In genomic region chr13:104253063-104253680, GRCh38 we compare ENCODE assay signal across 23 cellular contexts.
DNase-seq lines count a peak whose midpoint lies in the region; ATAC-seq and TF ChIP-seq lines count a peak whose summit lies in the region.
"Had no signal": no experiment of that assay in that cellular context is flagged by ENCODE, and none has a peak within 500 bp of the region (broad histone marks: within the 10 kb centered on the region; RNA-seq: fewer than 3 reads in every experiment).

No MANE protein-coding gene starts in this region.

- DNase-seq in DMS53 (lab: John Stamatoyannopoulos, UW), result peak; percentile 8
- no peak for DNase-seq in DMS53 treated with DMSO at 0.1 percent for 48 hours (lab: John Stamatoyannopoulos, UW; ENCODE audit: unreplicated experiment)
- DNase-seq in NCI-H526 treated with DMSO at 0.1 percent for 48 hours (lab: John Stamatoyannopoulos, UW), result peak; percentile 53
- peak; percentile 15 for DNase-seq in epithelial cell of esophagus (ENCODE audit: low read depth)
- no peak for DNase-seq in neuronal stem cell (ENCODE audit: low spot score)
- DNase-seq in SKM-1 (lab: John Stamatoyannopoulos, UW; ENCODE audit: unreplicated experiment), result no peak
- DNase-seq in osteocyte (ENCODE audit: extremely low spot score, unreplicated experiment), result no peak
- DNase-seq: 8988T; activated CD4-positive, alpha-beta T cell treated with anti-CD3 and anti-CD28 coated beads, Interleukin-2, amount 50 U/mL, for 1 hour; activated T-cell treated with anti-CD3 and anti-CD28 coated beads for 4 hours; DMS79 treated with DMSO at 0.1 percent for 48 hours; head of caudate nucleus; islet precursor cell; NCI-H1930; NCI-H82; stimulated activated CD4-positive, alpha-beta T cell treated with anti-CD3 and anti-CD28 coated beads, Interleukin-15, amount 100 ng/mL, for 24 hours; stimulated activated naive CD4-positive, alpha-beta T cell treated with Interleukin-2 at 50 U/mL for 16 hours; trophoblast cell had no signal

- no peak overlapping the region for H3K4me2 ChIP-seq in neuronal stem cell (ENCODE audit: insufficient read depth, low read length, poor library complexity, severe bottlenecking)
- H3K4me2 ChIP-seq: BLaER1 treated with 17β-estradiol and CSF1 and Interleukin-3, amounts not matched to agents 10 nM and 100 nM had no signal

- no peaks in the 10 kb centered on the region for H3K27me3 ChIP-seq in neuronal stem cell (ENCODE audit: control insufficient read depth in 3 of 3, insufficient read depth in 3 of 3, low read depth in 1 of 3, low read length in 3 of 3)
- H3K27me3 ChIP-seq: BLaER1 treated with 17β-estradiol and CSF1 and Interleukin-3, amounts not matched to agents 10 nM and 100 nM; breast epithelium had no signal

- no peak overlapping the region for H3K4ac ChIP-seq in neuronal stem cell (ENCODE audit: low read length)

- H3K27ac Mint-ChIP-seq in osteocyte (ENCODE audit: unreplicated experiment), result no peak overlapping the region
- H3K27ac Mint-ChIP-seq: activated naive CD4-positive, alpha-beta T cell treated with anti-CD3 and anti-CD28 coated beads, Interleukin-2, amount 50 U/mL, for 24 hours had no signal

- no peak overlapping the region for H2AK5ac ChIP-seq in neuronal stem cell (ENCODE audit: low read depth, low read length)

- H3K18ac ChIP-seq in neuronal stem cell (ENCODE audit: low read length), result no peak overlapping the region

- WGBS in neuronal stem cell (ENCODE audit: extremely low coverage in 2 of 2, insufficient read length in 2 of 2, insufficient replicate concordance in 1 of 2), 2 donors, result no CpG with 5 or more reads among the region's 5 CpGs

- no peak overlapping the region for H4K8ac ChIP-seq in neuronal stem cell (ENCODE audit: low read depth, low read length)

- H3K9me3 ChIP-seq in neuronal stem cell (replicated peaks in 1 of 2; ENCODE audit: control insufficient read depth in 2 of 2, insufficient read depth in 1 of 2, low read depth in 1 of 2, low read length in 2 of 2), result no peaks in the 10 kb centered on the region
- H3K9me3 ChIP-seq: BLaER1 treated with 17β-estradiol and CSF1 and Interleukin-3, amounts not matched to agents 10 nM and 100 nM; breast epithelium had no signal

- no peak overlapping the region for H4K91ac ChIP-seq in neuronal stem cell (ENCODE audit: low read depth, low read length, poor library complexity)

- TF ChIP-seq CTCF in epithelial cell of esophagus (IDR thresholded peaks at IDR 0.05; ENCODE audit: insufficient read depth, low read depth, low read length, missing control alignments), result no peak
- no peak for TF ChIP-seq CTCF in osteocyte (IDR thresholded peaks at IDR 0.05)

- H2BK15ac ChIP-seq in neuronal stem cell (ENCODE audit: low read length), result no peak overlapping the region

- H3K27me3 Mint-ChIP-seq in osteocyte (ENCODE audit: unreplicated experiment), result no peaks in the 10 kb centered on the region
- H3K27me3 Mint-ChIP-seq: activated naive CD4-positive, alpha-beta T cell treated with anti-CD3 and anti-CD28 coated beads, Interleukin-2, amount 50 U/mL, for 24 hours had no signal

- peak overlapping the region; percentile 74 for H2AFZ ChIP-seq in neuronal stem cell (ENCODE audit: low read length)

- H3K36me3 ChIP-seq in neuronal stem cell (replicated peaks in 1 of 2; ENCODE audit: control insufficient read depth in 2 of 2, insufficient read depth in 2 of 2, low read length in 2 of 2), result no peaks in the 10 kb centered on the region
- H3K36me3 ChIP-seq: BLaER1 treated with 17β-estradiol and CSF1 and Interleukin-3, amounts not matched to agents 10 nM and 100 nM; breast epithelium had no signal

- H3K4me1 Mint-ChIP-seq in osteocyte (ENCODE audit: unreplicated experiment), result peaks cover 34% of the 10 kb centered on the region
- H3K4me1 Mint-ChIP-seq: activated naive CD4-positive, alpha-beta T cell treated with anti-CD3 and anti-CD28 coated beads, Interleukin-2, amount 50 U/mL, for 24 hours had no signal

- no peak overlapping the region for H3K14ac ChIP-seq in neuronal stem cell (ENCODE audit: low read length)

- no peaks in the 10 kb centered on the region for H3K9me3 Mint-ChIP-seq in osteocyte (ENCODE audit: unreplicated experiment)
- H3K9me3 Mint-ChIP-seq: activated naive CD4-positive, alpha-beta T cell treated with anti-CD3 and anti-CD28 coated beads, Interleukin-2, amount 50 U/mL, for 24 hours had no signal

- H3K4me3 ChIP-seq in epithelial cell of esophagus (ENCODE audit: low read length) (no peak overlapping the region), neuronal stem cell (ENCODE audit: low read length in 2 of 2) (no peak overlapping the region)
- H3K4me3 ChIP-seq: BLaER1 treated with 17β-estradiol and CSF1 and Interleukin-3, amounts not matched to agents 10 nM and 100 nM; breast epithelium had no signal

- H3K23ac ChIP-seq in neuronal stem cell (ENCODE audit: low read depth, low read length, poor library complexity), result no peak overlapping the region

- H3K27ac ChIP-seq in neuronal stem cell (replicated peaks; ENCODE audit: low read length), result no peak overlapping the region
- H3K27ac ChIP-seq: BLaER1 treated with 17β-estradiol and CSF1 and Interleukin-3, amounts not matched to agents 10 nM and 100 nM; breast epithelium had no signal

- H3K4me1 ChIP-seq in neuronal stem cell (ENCODE audit: control insufficient read depth in 2 of 2, insufficient read depth in 1 of 2, low read depth in 1 of 2, low read length in 2 of 2), result peaks cover 0 to 5% of the 10 kb centered on the region in 2 donors
- H3K4me1 ChIP-seq: BLaER1 treated with 17β-estradiol and CSF1 and Interleukin-3, amounts not matched to agents 10 nM and 100 nM; breast epithelium had no signal

- H3K79me1 ChIP-seq in neuronal stem cell (ENCODE audit: low read depth, low read length), result no peaks in the 10 kb centered on the region

- H3K4me3 Mint-ChIP-seq in osteocyte (ENCODE audit: unreplicated experiment), result no peak overlapping the region
- H3K4me3 Mint-ChIP-seq: activated naive CD4-positive, alpha-beta T cell treated with anti-CD3 and anti-CD28 coated beads, Interleukin-2, amount 50 U/mL, for 24 hours had no signal

- no peak overlapping the region for H2BK12ac ChIP-seq in neuronal stem cell (ENCODE audit: low read length)

- H3K9ac ChIP-seq in neuronal stem cell (ENCODE audit: low read depth, low read length, poor library complexity), result no peak overlapping the region
- H3K9ac ChIP-seq: BLaER1 treated with 17β-estradiol and CSF1 and Interleukin-3, amounts not matched to agents 10 nM and 100 nM had no signal

- no peak overlapping the region for H2BK5ac ChIP-seq in neuronal stem cell (ENCODE audit: low read length)

- ATAC-seq in HG03457 (IDR thresholded peaks at IDR 0.05; ENCODE audit: unreplicated experiment), result no peak
- ATAC-seq: esophagus mucosa had no signal

- H3K36me3 Mint-ChIP-seq in osteocyte (ENCODE audit: unreplicated experiment), result no peaks in the 10 kb centered on the region
- H3K36me3 Mint-ChIP-seq: activated naive CD4-positive, alpha-beta T cell treated with anti-CD3 and anti-CD28 coated beads, Interleukin-2, amount 50 U/mL, for 24 hours had no signal

- H2BK120ac ChIP-seq in neuronal stem cell (ENCODE audit: low read depth, low read length), result no peak overlapping the region

Comparison
In these comparisons a context has a peak if more than half of its experiments do, and no peak if none do; other contexts are left out.
1. DNase-seq: peak in DMS53 (single experiment), NCI-H526 treated with DMSO at 0.1 percent for 48 hours (single experiment) and epithelial cell of esophagus (single experiment); none in DMS53 treated with DMSO at 0.1 percent for 48 hours (single experiment), neuronal stem cell (single experiment), SKM-1 (single experiment) and osteocyte (single experiment).